8 cellular contexts compared by ENCODE assay signal in the genomic region with DNA sequence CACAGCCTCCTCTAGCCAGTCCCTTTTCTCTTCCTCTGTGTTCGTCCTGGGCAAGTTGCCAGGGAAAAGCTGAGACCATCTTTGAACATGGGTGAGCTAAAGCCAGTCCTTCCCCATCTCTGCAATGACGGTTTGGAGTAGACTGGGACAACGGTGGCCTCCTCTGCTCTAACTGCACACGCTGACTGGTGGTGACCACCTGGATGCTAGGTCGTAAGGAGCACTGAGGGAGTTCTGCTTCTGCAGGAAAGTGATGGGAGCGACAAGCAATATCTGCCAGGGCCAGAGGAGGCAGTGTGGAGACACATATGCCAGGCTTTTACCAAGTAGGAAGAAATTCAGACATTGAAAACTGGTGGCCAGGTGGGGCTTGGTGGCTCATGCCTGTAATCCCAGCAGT.
A peak's percentile ranks its signal among the peaks of the same experiment; 100 is the strongest.
DNase-seq lines count a peak whose midpoint lies in the region; ATAC-seq and TF ChIP-seq lines count a peak whose summit lies in the region.

No MANE protein-coding gene starts in this region.

- intact Hi-C loops in CD14-positive monocyte (cut with micrococcal nuclease): no loop called here
- intact Hi-C loops in left colon (cut with DNase I, micrococcal nuclease): no loop called here

- H3K9me3 Mint-ChIP-seq in CD14-positive monocyte: no peaks in the 10 kb centered on the region

- WGBS in tibial nerve, 2 donors: 20 to 26% methylated on average over 6 of the region's 6 CpGs

- H3K4me3 Mint-ChIP-seq in CD14-positive monocyte: no peak overlapping the region

- no peak overlapping the region for H3K27ac ChIP-seq in tibial nerve

- H3K4me3 ChIP-seq in tibial nerve: no peak overlapping the region

- no peaks in the 10 kb centered on the region for H3K27me3 ChIP-seq in tibial nerve

- H3K4me1 ChIP-seq in tibial nerve: no peaks in the 10 kb centered on the region

- H3K27me3 Mint-ChIP-seq in CD14-positive monocyte (ENCODE audit: low read depth in 3 of 3): peaks cover 0 to 4% (median 2%) of the 10 kb centered on the region in 3 donors

- H3K27ac Mint-ChIP-seq in CD14-positive monocyte: peak overlapping the region in 1 of 7 donors; percentile 14

- no peaks in the 10 kb centered on the region for H3K9me3 ChIP-seq in tibial nerve

- ATAC-seq in GM19043 (IDR thresholded peaks at IDR 0.05; ENCODE audit: low read depth, unreplicated experiment) (peak; percentile 69), left colon (peak; percentile 70), HG03139 (IDR thresholded peaks at IDR 0.05; ENCODE audit: unreplicated experiment) (no peak)

- H3K36me3 ChIP-seq in tibial nerve: peaks cover 0 to under 1% (median 0%) of the 10 kb centered on the region in 3 donors

- no peak for TF ChIP-seq EP300 in tibial nerve (IDR thresholded peaks at IDR 0.05)

- H3K4me1 Mint-ChIP-seq in CD14-positive monocyte: peaks cover 2% of the 10 kb centered on the region

- peaks cover 14 to 35% of the 10 kb centered on the region in 2 donors for H3K36me3 Mint-ChIP-seq in CD14-positive monocyte

- no peak for TF ChIP-seq POLR2A in tibial nerve (IDR thresholded peaks at IDR 0.05)

- DNase-seq in CD14-positive monocyte (ENCODE audit: low spot score) (no peak), NCI-H69 (lab: John Stamatoyannopoulos, UW) (peak; percentile 48), astrocyte of the hippocampus (ENCODE audit: low read depth, low spot score) (peak; percentile 70), left colon (peak in 1 of 2 donors; percentile 45), tibial nerve (ENCODE audit: low spot score in 2 of 2) (no peak)
- DNase-seq in stimulated activated naive CD4-positive, alpha-beta T cell treated with Interleukin-2 at 50 U/mL for 16 hours (lab: John Stamatoyannopoulos, UW): no peak

- peak; percentile 67 for TF ChIP-seq CTCF in CD14-positive monocyte (IDR thresholded peaks at IDR 0.05)
- TF ChIP-seq CTCF in tibial nerve (IDR thresholded peaks at IDR 0.05): peak in 4 of 5 experiments; percentile 21 to 31 (median 24)

Comparison
In these comparisons a context has a peak if more than half of its experiments do, and no peak if none do; other contexts are left out.
1. DNase-seq: peak in NCI-H69 (single experiment) and astrocyte of the hippocampus (single experiment); none in CD14-positive monocyte (single experiment), tibial nerve (0 of 2) and stimulated activated naive CD4-positive, alpha-beta T cell treated with Interleukin-2 at 50 U/mL for 16 hours (single experiment).